In the genomic region with DNA sequence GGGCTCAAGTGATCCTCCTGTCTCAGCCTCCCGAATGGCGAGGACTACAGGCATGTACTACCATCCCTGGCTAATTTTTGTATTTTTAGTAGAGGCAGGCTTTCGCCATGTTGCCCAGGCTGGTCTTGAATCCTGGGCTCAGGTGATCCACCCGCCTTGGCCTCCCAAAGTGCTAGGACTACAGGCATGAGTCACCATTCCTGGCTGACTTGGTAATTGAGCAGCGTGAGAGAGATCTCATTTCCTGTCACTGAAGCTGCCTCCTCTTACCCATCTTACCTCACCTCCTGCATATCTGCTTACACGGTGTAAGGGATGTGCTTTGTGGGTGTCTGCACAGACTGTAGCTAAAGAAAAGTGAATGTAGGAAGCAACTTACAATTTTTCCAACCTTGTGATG, we compare ENCODE assay signal across 11 cellular contexts. TPM values are rescaled to one million over a fixed set of nuclear protein-coding genes. Genes with fewer than 3 reads are reported as not detected.
A peak's percentile ranks its signal among the peaks of the same experiment; 100 is the strongest.
DNase-seq lines count a peak whose midpoint lies in the region; ATAC-seq, FAIRE-seq and TF ChIP-seq lines count a peak whose summit lies in the region.
"Had no signal": no experiment of that assay in that cellular context is flagged by ENCODE, and none has a peak within 500 bp of the region (broad histone marks: within the 10 kb centered on the region; RNA-seq: fewer than 3 reads in every experiment).

No MANE protein-coding gene starts in this region.

- ATAC-seq in GM21360 (IDR thresholded peaks at IDR 0.05; ENCODE audit: unreplicated experiment), result no peak
- ATAC-seq: stimulated activated memory B cell treated with anti-CD40 and anti-IgM and Interleukin-4, amounts not matched to agents 10 μg/mL and 1 μg/mL and 100 μg/mL, for 72 hours had no signal

- H2BK120ac ChIP-seq in trophoblast cell (ENCODE audit: insufficient read depth, low read length, poor library complexity), result no peak overlapping the region

- no CpG with 5 or more reads among the region's 6 CpGs for WGBS in trophoblast cell (ENCODE audit: extremely low coverage, insufficient coverage, insufficient read length)

- no peak overlapping the region for H2BK5ac ChIP-seq in trophoblast cell (ENCODE audit: low read depth, low read length, poor library complexity)

- H3K4ac ChIP-seq in trophoblast cell (ENCODE audit: low read depth, low read length), result no peak overlapping the region

- H3K14ac ChIP-seq in trophoblast cell (ENCODE audit: low read length), result no peak overlapping the region

- no peak for TF ChIP-seq CTCF in GM12865 (IDR thresholded peaks at IDR 0.05; ENCODE audit: insufficient read depth, low read depth, low read length, missing control alignments)

- H3K4me2 ChIP-seq in trophoblast cell (ENCODE audit: low read length), result no peak overlapping the region

- H4K8ac ChIP-seq in trophoblast cell (ENCODE audit: low read depth, low read length), result no peak overlapping the region

- peak; percentile 82 for FAIRE-seq in RCC 7860 (lab: Jason Lieb, UNC)

- H2AFZ ChIP-seq in trophoblast cell (ENCODE audit: insufficient read depth, low read length, poor library complexity), result no peak overlapping the region

- H3K23ac ChIP-seq in trophoblast cell (ENCODE audit: low read length), result no peak overlapping the region

- no peaks in the 10 kb centered on the region for H3K36me3 ChIP-seq in trophoblast cell (ENCODE audit: control insufficient read depth in 1 of 2, insufficient read depth in 2 of 2, low read length in 2 of 2)

- H2BK12ac ChIP-seq in trophoblast cell (ENCODE audit: low read length), result no peak overlapping the region

- H4K91ac ChIP-seq in trophoblast cell (ENCODE audit: low read depth, low read length), result no peak overlapping the region

- H4K12ac ChIP-seq in trophoblast cell (ENCODE audit: low read depth, low read length), result no peak overlapping the region

- no peak overlapping the region for H2AK5ac ChIP-seq in trophoblast cell (ENCODE audit: low read length)

- H3K4me1 ChIP-seq in trophoblast cell (ENCODE audit: control insufficient read depth in 1 of 2, insufficient read depth in 2 of 2, low read length in 2 of 2), result peaks cover 8% of the 10 kb centered on the region in 2 experiments

- H3K27me3 ChIP-seq in trophoblast cell (ENCODE audit: insufficient read depth, low read length), result no peaks in the 10 kb centered on the region
- H3K27me3 ChIP-seq: adrenal gland had no signal

- no peak overlapping the region for H3K4me3 ChIP-seq in GM12865 (ENCODE audit: low read depth, low read length)
- no peak overlapping the region for H3K4me3 ChIP-seq in trophoblast cell (ENCODE audit: low read depth, low read length)
- H3K4me3 ChIP-seq: adrenal gland had no signal

- no peaks in the 10 kb centered on the region for H3K9me3 ChIP-seq in trophoblast cell (ENCODE audit: insufficient read depth, low read depth, low read length)
- H3K9me3 ChIP-seq: adrenal gland had no signal

- no peaks in the 10 kb centered on the region for H3K79me2 ChIP-seq in trophoblast cell (ENCODE audit: control insufficient read depth, insufficient read depth, low read length, poor library complexity)

- DNase-seq in GM12865 (ENCODE audit: low read depth) (peak; percentile 73), RCC 7860 (ENCODE audit: low spot score) (peak; percentile 89), astrocyte of the hippocampus (ENCODE audit: low read depth, low spot score) (peak; percentile 48), trophoblast cell (peak; percentile 22 to 56), DMS114 treated with DMSO at 0.1 percent for 48 hours (lab: John Stamatoyannopoulos, UW; ENCODE audit: unreplicated experiment) (no peak), iPS-NIHi7 (ENCODE audit: extremely low spot score) (no peak), NCI-H2227 (lab: John Stamatoyannopoulos, UW; ENCODE audit: unreplicated experiment) (no peak)
- DNase-seq: adrenal gland, MV-4-11 had no signal

- no peak overlapping the region for H3K9ac ChIP-seq in trophoblast cell (ENCODE audit: low read length)

- no peak overlapping the region for H3K18ac ChIP-seq in trophoblast cell (ENCODE audit: low read length)

- H3K27ac ChIP-seq in trophoblast cell (ENCODE audit: low read depth, low read length), result no peak overlapping the region
- H3K27ac ChIP-seq: adrenal gland had no signal

- H3K79me1 ChIP-seq in trophoblast cell (ENCODE audit: low read length), result no peaks in the 10 kb centered on the region

RNA-seq across cellular contexts. Expression of a gene that starts 9.7 kb away (rescaled TPM):
- 0.11 and 0.14 TPM in 2 replicates for polyA plus RNA-seq in trophoblast cell (2013)

RNA-seq across cellular contexts. Expression of a gene that starts 35.6 kb away (rescaled TPM):
- 0.05 and 0.06 TPM in 2 replicates for polyA plus RNA-seq in trophoblast cell (2013)

RNA-seq across cellular contexts. Expression of a gene that starts 40.4 kb away (rescaled TPM):
- polyA plus RNA-seq in trophoblast cell (2013), result not detected in 2 replicates

RNA-seq across cellular contexts. Expression of a gene that starts 54.9 kb away (rescaled TPM):
- polyA plus RNA-seq in trophoblast cell (2013), result 1.3 and 1.6 TPM in 2 replicates

Comparison
In these comparisons a context has a peak if more than half of its experiments do, and no peak if none do; other contexts are left out.
1. DNase-seq: peak in GM12865 (single experiment), RCC 7860 (single experiment), astrocyte of the hippocampus (single experiment) and trophoblast cell (2 of 2); none in DMS114 treated with DMSO at 0.1 percent for 48 hours (single experiment), iPS-NIHi7 (single experiment) and NCI-H2227 (single experiment).